Comparison of ENCODE assay signal across 8 cellular contexts in genomic region chr12:6554168-6554989, GRCh38. TPM values are rescaled to one million over a fixed set of nuclear protein-coding genes. Genes with fewer than 3 reads are reported as not detected.
DNase-seq lines count a peak whose midpoint lies in the region; ATAC-seq and TF ChIP-seq lines count a peak whose summit lies in the region.

No MANE protein-coding gene starts in this region.

- peak; percentile 61 for TF ChIP-seq RAD21 in HCT116 (IDR thresholded peaks at IDR 0.05; ENCODE audit: low read depth)

- intact Hi-C loops in HCT116 (cut with micrococcal nuclease) (no loop called here), left lung (cut with DNase I) (no loop called here)

- no TSS peak for BruUV-seq in HCT116 (replicated peaks; lab: Mats Ljungman, UMichigan)

- H3K27ac ChIP-seq in HCT116 (ENCODE audit: low read depth, low read length): no peak overlapping the region
- peak overlapping the region; percentile 46 to 78 for H3K27ac ChIP-seq in left lung

- POLR2A ChIA-PET in HCT116 (lab: Charles Lee): interaction anchor here (8.9 kb wide), 1 partner anchor 17 kb away, joined by 84 read pairs; the partner anchor contains the start of gene GAPDH

- ATAC-seq in HCT116: peak; percentile 90
- peak; percentile 64 for ATAC-seq in left lung

- TF ChIP-seq POLR2A in HCT116 (IDR thresholded peaks at IDR 0.05; ENCODE audit: borderline replicate concordance, extremely low read depth, insufficient read depth, insufficient read length): no peak

- H3K79me2 ChIP-seq in HCT116 (ENCODE audit: insufficient read depth, low read length): peaks cover 16% of the 10 kb centered on the region

- H4K20me1 ChIP-seq in HCT116 (ENCODE audit: insufficient read depth): peaks cover 12% of the 10 kb centered on the region; the same call in 1 of the 2 replicates

- H3K27me3 ChIP-seq in HCT116 (ENCODE audit: insufficient read depth, low read length) (no peaks in the 10 kb centered on the region), left lung (no peaks in the 10 kb centered on the region)

- H3K9me3 ChIP-seq in HCT116 (ENCODE audit: control insufficient read depth in 1 of 2, insufficient read depth in 1 of 2, low read depth in 1 of 2, low read length in 2 of 2): no peaks in the 10 kb centered on the region
- no peaks in the 10 kb centered on the region for H3K9me3 ChIP-seq in left lung

- H3K9ac ChIP-seq in HCT116 (ENCODE audit: low read length): no peak overlapping the region

- no peak overlapping the region for H2AFZ ChIP-seq in HCT116 (ENCODE audit: low read depth, low read length, poor library complexity, severe bottlenecking)

- CTCF ChIA-PET in HCT116 (lab: Charles Lee): interaction anchor here (0.6 to 4.3 kb wide), 4 partner anchors 9 to 59 kb away, joined by 4 to 19 read pairs (median 8); no protein-coding TSS in a partner anchor

- H3K36me3 ChIP-seq in HCT116 (ENCODE audit: control insufficient read depth in 1 of 2, insufficient read depth in 2 of 2, low read length in 2 of 2) (peaks cover 9 to 18% of the 10 kb centered on the region in 2 experiments), left lung (peaks cover 0 to 32% of the 10 kb centered on the region in 2 donors)

- H3K4me3 ChIP-seq in HCT116 (replicated peaks in 1 of 2; ENCODE audit: low read depth in 1 of 2, low read length in 2 of 2) (no peak overlapping the region), left lung (peak overlapping the region; percentile 59 to 86)

- H3K9me2 ChIP-seq in HCT116 (ENCODE audit: insufficient read depth): no peaks in the 10 kb centered on the region

- TF ChIP-seq CTCF in HCT116 (IDR thresholded peaks at IDR 0.05 in 2 of 3, conservative IDR thresholded peaks at IDR 0.05 in 1 of 3; ENCODE audit: borderline replicate concordance in 1 of 3, insufficient read depth in 1 of 3, low read depth in 2 of 3, low read length in 2 of 3) (peak; percentile 40 to 61 (median 60); a peak in 5 of 6 replicates), left lung (IDR thresholded peaks at IDR 0.05) (peak in 1 of 2 donors; percentile 69)

- H3K4me1 ChIP-seq in HCT116 (ENCODE audit: control insufficient read depth in 1 of 2, insufficient read depth in 2 of 2, low read length in 2 of 2) (peaks cover 3 to 16% of the 10 kb centered on the region in 2 experiments; a peak in 3 of 4 replicates), left lung (peaks cover 25 to 76% of the 10 kb centered on the region in 2 donors)

- RAD21 ChIA-PET in HCT116 (lab: Charles Lee; ENCODE audit: low non-redundant PET in 1 of 2, low total read pairs in 2 of 2, uncharacterized antibody in 2 of 2, unreplicated experiment in 2 of 2): no interaction called here

- no peak overlapping the region for H3K4me2 ChIP-seq in HCT116 (ENCODE audit: low read length)

- DNase-seq in GM04504 (ENCODE audit: low read depth) (peak; percentile 56), HCT116 (ENCODE audit: low read depth, low spot score) (peak; percentile 62), NCI-H1694 (lab: John Stamatoyannopoulos, UW) (peak; percentile 35), dedifferentiated amniotic fluid mesenchymal stem cell (ENCODE audit: extremely low spot score) (peak; percentile 59), left lung (peak; percentile 73 to 74), GOT3 (lab: John Stamatoyannopoulos, UW) (no peak)
- peak; percentile 67 to 71 for DNase-seq in activated CD4-positive, alpha-beta T cell treated with anti-CD3 and anti-CD28 coated beads for 24 hours (ENCODE audit: low read depth in 2 of 2)
- DNase-seq in stimulated activated CD4-positive, alpha-beta T cell treated with anti-CD3 and anti-CD28 coated beads, Interleukin-4, amount 100 ng/mL, for 48 hours (ENCODE audit: low read depth in 2 of 2): peak; percentile 71 to 75

TF ChIP-seq in HCT116, 20 proteins besides CTCF, POLR2A, EP300 and RAD21:
- TF ChIP-seq TCF7L2 (IDR thresholded peaks at IDR 0.05; ENCODE audit: borderline replicate concordance, extremely low read depth, insufficient read depth, insufficient read length) (peak; percentile 98), ATF3 (IDR thresholded peaks at IDR 0.05) (no peak)

RNA-seq across cellular contexts. Expression of gene IFFO1, which starts 1.5 kb away (rescaled TPM):
- total RNA-seq in HCT116 (2021; ENCODE audit: unreplicated experiment) (0.34 TPM), left lung (10 to 100 TPM; 15.2 to 27.9 TPM)
- 0.14 and 0.17 TPM in 2 replicates for polyA plus RNA-seq in HCT116 (2012)

RNA-seq across cellular contexts. Expression of gene NOP2, which starts 13.7 kb away (rescaled TPM):
- total RNA-seq in HCT116 (2021; ENCODE audit: unreplicated experiment) (108 TPM), left lung (10 to 100 TPM; 23.4 to 48.1 TPM)
- 72.5 and 78.0 TPM in 2 replicates for polyA plus RNA-seq in HCT116 (2012)

RNA-seq across cellular contexts. Expression of gene GAPDH, which starts 20.1 kb away (rescaled TPM):
- total RNA-seq in HCT116 (2021; ENCODE audit: unreplicated experiment) (5,901 TPM), left lung (1,000 to 10,000 TPM; 1,126 to 2,070 TPM)
- polyA plus RNA-seq in HCT116 (2012): 15,831 and 17,614 TPM in 2 replicates

RNA-seq across cellular contexts. Expression of gene CHD4, which starts 52.8 kb away (rescaled TPM):
- total RNA-seq in HCT116 (2021; ENCODE audit: unreplicated experiment) (342 TPM), left lung (100 to 1,000 TPM; 159 to 171 TPM)
- 163 and 189 TPM in 2 replicates for polyA plus RNA-seq in HCT116 (2012)

Comparison
In these comparisons a context has a peak if more than half of its experiments do, and no peak if none do; other contexts are left out.
1. H3K4me3 ChIP-seq: peak in left lung (2 of 2); none in HCT116 (0 of 2).
2. RNA of gene IFFO1, which starts 1.5 kb away (total RNA-seq): 15.2 to 27.9 TPM in left lung; 0.34 TPM in HCT116 (single experiment); every median in the first group is over 10 times any median in the second.